ENCODE assay signal across 16 cellular contexts in genomic region chr5:159894149-159894720, GRCh38. TPM values are rescaled to one million over a fixed set of nuclear protein-coding genes. Genes with fewer than 3 reads are reported as not detected.
DNase-seq lines count a peak whose midpoint lies in the region; TF ChIP-seq lines count a peak whose summit lies in the region.
"Had no signal": no experiment of that assay in that cellular context is flagged by ENCODE, and none has a peak within 500 bp of the region (broad histone marks: within the 10 kb centered on the region; RNA-seq: fewer than 3 reads in every experiment).

No MANE protein-coding gene starts in this region.

- H3K27ac ChIP-seq in AG04450 (ENCODE audit: low read depth, low read length) (peak overlapping the region; percentile 22), SJSA1 (peak overlapping the region; percentile 44), testis (no peak overlapping the region)
- H3K27ac ChIP-seq: C4-2B had no signal

- no peak overlapping the region for H3K4me3 Mint-ChIP-seq in osteocyte (ENCODE audit: unreplicated experiment)

- H3K4me3 ChIP-seq in AG04450 (ENCODE audit: low read depth, low read length) (no peak overlapping the region), SJSA1 (no peak overlapping the region), testis (no peak overlapping the region)

- H3K4me1 ChIP-seq in SJSA1 (replicated peaks) (peaks cover 23% of the 10 kb centered on the region), testis (no peaks in the 10 kb centered on the region)

- H3K27me3 Mint-ChIP-seq in osteocyte (ENCODE audit: unreplicated experiment), result peaks cover 5% of the 10 kb centered on the region

- no peaks in the 10 kb centered on the region for H3K9me3 Mint-ChIP-seq in osteocyte (ENCODE audit: unreplicated experiment)

- H3K27me3 ChIP-seq in AG04450 (ENCODE audit: control insufficient read depth, insufficient read depth, low read length) (no peaks in the 10 kb centered on the region), SJSA1 (replicated peaks) (no peaks in the 10 kb centered on the region), testis (no peaks in the 10 kb centered on the region)

- H3K27ac Mint-ChIP-seq in osteocyte (ENCODE audit: unreplicated experiment), result peak overlapping the region; percentile 10

- CTCF ChIA-PET in AG04450 (lab: Charles Lee), result interaction anchor here (1.7 kb wide), 1 partner anchor 450 kb away, joined by 7 read pairs; no protein-coding TSS in a partner anchor

- intact Hi-C loops in testis (cut with DNase I; ENCODE audit: low total_unique reads), result no loop called here

- no peaks in the 10 kb centered on the region for H3K36me3 Mint-ChIP-seq in osteocyte (ENCODE audit: unreplicated experiment)

- 66 to 78% methylated on average over 7 of the region's 7 CpGs for WGBS in testis, 2 donors

- no peak for TF ChIP-seq CTCF in AG04450 (IDR thresholded peaks at IDR 0.05; ENCODE audit: low read depth, low read length)
- no peak for TF ChIP-seq CTCF in osteocyte (IDR thresholded peaks at IDR 0.05)
- TF ChIP-seq CTCF in testis (IDR thresholded peaks at IDR 0.05), result no peak

- POLR2A ChIA-PET in AG04450 (lab: Yijun Ruan, JAX), result interaction anchor here (0.6 to 1.0 kb wide), 3 partner anchors 19 to 593 kb away, joined by 3 to 7 read pairs (median 5); no protein-coding TSS in a partner anchor

- no peak for TF ChIP-seq POLR2A in testis (IDR thresholded peaks at IDR 0.05)

- peaks cover 15% of the 10 kb centered on the region for H3K4me1 Mint-ChIP-seq in osteocyte (ENCODE audit: unreplicated experiment)

- H3K36me3 ChIP-seq in SJSA1 (no peaks in the 10 kb centered on the region), testis (ENCODE audit: low read depth, missing control alignments) (no peaks in the 10 kb centered on the region)

- no peaks in the 10 kb centered on the region; the same call in 1 of the 2 replicates for H3K9me3 ChIP-seq in AG04450 (ENCODE audit: control insufficient read depth, insufficient read depth, low read length)
- no peaks in the 10 kb centered on the region for H3K9me3 ChIP-seq in SJSA1 (replicated peaks)
- no peaks in the 10 kb centered on the region for H3K9me3 ChIP-seq in testis

- DNase-seq in AG04450 (ENCODE audit: low read depth, low spot score) (peak; percentile 46), SJSA1 (ENCODE audit: low read depth in 1 of 2, low spot score in 2 of 2) (peak; percentile 61 to 91), fibroblast of the conjunctiva (ENCODE audit: low read depth) (peak; percentile 77), osteocyte (ENCODE audit: extremely low spot score, unreplicated experiment) (no peak), cortex of kidney (lab: John Stamatoyannopoulos, UW) (no peak), GDM1 (lab: John Stamatoyannopoulos, UW) (no peak), testis (no peak), GM19240 (ENCODE audit: insufficient read length, low spot score) (no peak)
- DNase-seq: DND-41, NCI-H187 treated with DMSO at 0.1 percent for 48 hours, NCI-H2171 treated with DMSO at 0.1 percent for 48 hours, NCI-H446 treated with DMSO at 0.1 percent for 48 hours, OCI-M1, SIG-M5 had no signal

RNA-seq across cellular contexts. Expression of gene ADRA1B, which starts 22.0 kb away (rescaled TPM):
- polyA plus RNA-seq in AG04450 (2011; rRNA removed), result 0.58 and 0.98 TPM in 2 replicates
- 0.87 and 1.4 TPM in 2 replicates for polyA minus RNA-seq in AG04450 (2011; rRNA and poly(A)+ RNA removed)
- total RNA-seq in SJSA1 (2014; rRNA removed; shearing (Covaris generic)), result 2.8 and 4.4 TPM in 2 replicates
- total RNA-seq in osteocyte, result 4.0 and 4.6 TPM in 2 replicates
- total RNA-seq in testis, result 1 to 10 TPM in 1 of 2 donors, under 1 TPM in 1; 0.93 to 1.2 TPM
- 1.1 TPM for polyA plus RNA-seq in testis (ENCODE audit: insufficient read depth, low read depth, low replicate concordance)
- total RNA-seq: RPMI7951 had no signal

Comparison
In these comparisons a context has a peak if more than half of its experiments do, and no peak if none do; other contexts are left out.
1. DNase-seq: peak in AG04450 (single experiment), SJSA1 (2 of 2) and fibroblast of the conjunctiva (single experiment); none in osteocyte (single experiment), cortex of kidney (single experiment), GDM1 (single experiment), testis (single experiment) and GM19240 (single experiment).
2. H3K27ac ChIP-seq: peak in AG04450 (single experiment) and SJSA1 (single experiment); none in testis (0 of 2).